Comparison of ENCODE assay signal across 1 cellular context in genomic region chr7:150983893-150984368, GRCh38.
A peak's percentile ranks its signal among the peaks of the same experiment; 100 is the strongest.
TF ChIP-seq lines count a peak whose summit lies in the region.

No MANE protein-coding gene starts in this region.

TF ChIP-seq in HepG2, 621 proteins besides CTCF, POLR2A, EP300 and RAD21 (continued from another document and continues in another):
- TF ChIP-seq E2F1 (CRISPR knock-in tag; IDR thresholded peaks at IDR 0.05), result peak; percentile 59; the same call in 1 of the 2 replicates
- TF ChIP-seq ZNF646 (CRISPR knock-in tag; IDR thresholded peaks at IDR 0.05), result no peak
- no peak for TF ChIP-seq PHF21A (CRISPR knock-in tag; IDR thresholded peaks at IDR 0.05)
- no peak for TF ChIP-seq SP1 (IDR thresholded peaks at IDR 0.05)
- no peak for TF ChIP-seq SP1 (CRISPR knock-in tag; IDR thresholded peaks at IDR 0.05)
- no peak for TF ChIP-seq TCF12 (IDR thresholded peaks at IDR 0.05)
- TF ChIP-seq TCF12 (CRISPR knock-in tag; IDR thresholded peaks at IDR 0.05), result no peak
- no peak for TF ChIP-seq ZNF460 (CRISPR knock-in tag; IDR thresholded peaks at IDR 0.05; ENCODE audit: borderline replicate concordance)
- no peak for TF ChIP-seq HOXA7 (CRISPR knock-in tag; IDR thresholded peaks at IDR 0.05)
- TF ChIP-seq ZNF207 (IDR thresholded peaks at IDR 0.05; ENCODE audit: borderline replicate concordance), result no peak
- no peak for TF ChIP-seq GZF1 (CRISPR knock-in tag; IDR thresholded peaks at IDR 0.05)
- peak; percentile 68 for TF ChIP-seq SALL1 (CRISPR knock-in tag; IDR thresholded peaks at IDR 0.05)
- 0 out of 2 replicates have a peak, but pooled peaks have one; percentile 61 for TF ChIP-seq THRA (CRISPR knock-in tag; IDR thresholded peaks at IDR 0.05; ENCODE audit: borderline replicate concordance)
- no peak for TF ChIP-seq SMC3 (IDR thresholded peaks at IDR 0.05; ENCODE audit: low read length)
- TF ChIP-seq HNF1B (CRISPR knock-in tag; IDR thresholded peaks at IDR 0.05), result no peak
- peak; percentile 34; the same call in 1 of the 2 replicates for TF ChIP-seq IKZF5 (CRISPR knock-in tag; IDR thresholded peaks at IDR 0.05)
- no peak for TF ChIP-seq TAF15 (IDR thresholded peaks at IDR 0.05; ENCODE audit: low read depth, low read length, poor library complexity, severe bottlenecking)
- TF ChIP-seq NR0B2 (CRISPR knock-in tag; IDR thresholded peaks at IDR 0.05), result no peak
- no peak for TF ChIP-seq JARID2 (CRISPR knock-in tag; IDR thresholded peaks at IDR 0.05; ENCODE audit: insufficient replicate concordance)
- no peak for TF ChIP-seq ZNF281 (CRISPR knock-in tag; IDR thresholded peaks at IDR 0.05; ENCODE audit: borderline replicate concordance)
- 0 out of 2 replicates have a peak, but pooled peaks have one; percentile 30 for TF ChIP-seq PRDM15 (CRISPR knock-in tag; IDR thresholded peaks at IDR 0.05)
- 0 out of 2 replicates have a peak, but pooled peaks have one; percentile 36 for TF ChIP-seq ISL2 (CRISPR knock-in tag; IDR thresholded peaks at IDR 0.05)
- TF ChIP-seq ZNF703 (CRISPR knock-in tag; IDR thresholded peaks at IDR 0.05; ENCODE audit: borderline replicate concordance), result no peak
- TF ChIP-seq ZUFSP (CRISPR knock-in tag; IDR thresholded peaks at IDR 0.05; ENCODE audit: borderline replicate concordance), result no peak
- TF ChIP-seq REPIN1 (CRISPR knock-in tag; IDR thresholded peaks at IDR 0.05; ENCODE audit: borderline replicate concordance, low read depth), result no peak
- TF ChIP-seq ZNF121 (CRISPR knock-in tag; IDR thresholded peaks at IDR 0.05), result no peak
- TF ChIP-seq FOXC1 (CRISPR knock-in tag; IDR thresholded peaks at IDR 0.05; ENCODE audit: borderline replicate concordance), result no peak
- TF ChIP-seq MED13 (CRISPR knock-in tag; IDR thresholded peaks at IDR 0.05), result peak; percentile 41; the same call in 1 of the 2 replicates
- no peak for TF ChIP-seq ZNF101 (CRISPR knock-in tag; IDR thresholded peaks at IDR 0.05; ENCODE audit: borderline replicate concordance, low read depth)
- no peak for TF ChIP-seq NPAS2 (CRISPR knock-in tag; IDR thresholded peaks at IDR 0.05; ENCODE audit: borderline replicate concordance)
- TF ChIP-seq MIXL1 (CRISPR knock-in tag; IDR thresholded peaks at IDR 0.05), result peak; percentile 52; the same call in 1 of the 2 replicates
- TF ChIP-seq ZFP36L2 (CRISPR knock-in tag; IDR thresholded peaks at IDR 0.05), result peak; percentile 79; the same call in 1 of the 2 replicates
- no peak for TF ChIP-seq KLF9 (CRISPR knock-in tag; IDR thresholded peaks at IDR 0.05; ENCODE audit: low read depth)
- no peak for TF ChIP-seq CSRNP2 (CRISPR knock-in tag; conservative IDR thresholded peaks at IDR 0.05; ENCODE audit: low read depth)
- no peak for TF ChIP-seq ZFP36L1 (CRISPR knock-in tag; IDR thresholded peaks at IDR 0.05)
- no peak for TF ChIP-seq ZNF570 (CRISPR knock-in tag; IDR thresholded peaks at IDR 0.05; ENCODE audit: borderline replicate concordance)
- no peak for TF ChIP-seq HOXD1 (CRISPR knock-in tag; IDR thresholded peaks at IDR 0.05)
